In genomic region chr1:100290291-100290690, GRCh38 we compare ENCODE assay signal across 1 cellular context.
TF ChIP-seq lines count a peak whose summit lies in the region.

No MANE protein-coding gene starts in this region.

TF ChIP-seq in SK-N-SH treated with all-trans-retinoic acid at 6 μM for 48 hours, 23 proteins besides CTCF, POLR2A, EP300 and RAD21 (continued from another document):
- no peak for TF ChIP-seq CREB5 (CRISPR knock-in tag; IDR thresholded peaks at IDR 0.05; ENCODE audit: low read depth)
- no peak for TF ChIP-seq TOX (CRISPR knock-in tag; IDR thresholded peaks at IDR 0.05; ENCODE audit: borderline replicate concordance)
- TF ChIP-seq PPARA (CRISPR knock-in tag; IDR thresholded peaks at IDR 0.05; ENCODE audit: borderline replicate concordance), result no peak
- no peak for TF ChIP-seq RARB (CRISPR knock-in tag; IDR thresholded peaks at IDR 0.05)
- TF ChIP-seq TCF4 (CRISPR knock-in tag; IDR thresholded peaks at IDR 0.05; ENCODE audit: borderline replicate concordance), result no peak
- TF ChIP-seq CSDC2 (CRISPR knock-in tag; IDR thresholded peaks at IDR 0.05), result no peak
- TF ChIP-seq ZNF565 (CRISPR knock-in tag; conservative IDR thresholded peaks at IDR 0.05; ENCODE audit: low read depth), result no peak
- TF ChIP-seq PATZ1 (CRISPR knock-in tag; IDR thresholded peaks at IDR 0.05; ENCODE audit: borderline replicate concordance), result no peak
- no peak for TF ChIP-seq ZNF70 (CRISPR knock-in tag; IDR thresholded peaks at IDR 0.05)
- TF ChIP-seq POU6F1 (CRISPR knock-in tag; IDR thresholded peaks at IDR 0.05; ENCODE audit: borderline replicate concordance, low read depth), result no peak
- no peak for TF ChIP-seq GLIS3 (CRISPR knock-in tag; IDR thresholded peaks at IDR 0.05)
- no peak for TF ChIP-seq ESRRG (CRISPR knock-in tag; IDR thresholded peaks at IDR 0.05)
- TF ChIP-seq ARNTL (CRISPR knock-in tag; IDR thresholded peaks at IDR 0.05; ENCODE audit: borderline replicate concordance, low read depth), result no peak
- no peak for TF ChIP-seq SNAI2 (CRISPR knock-in tag; IDR thresholded peaks at IDR 0.05)
